Comparison of ENCODE assay signal across 1 cellular context in the genomic region with DNA sequence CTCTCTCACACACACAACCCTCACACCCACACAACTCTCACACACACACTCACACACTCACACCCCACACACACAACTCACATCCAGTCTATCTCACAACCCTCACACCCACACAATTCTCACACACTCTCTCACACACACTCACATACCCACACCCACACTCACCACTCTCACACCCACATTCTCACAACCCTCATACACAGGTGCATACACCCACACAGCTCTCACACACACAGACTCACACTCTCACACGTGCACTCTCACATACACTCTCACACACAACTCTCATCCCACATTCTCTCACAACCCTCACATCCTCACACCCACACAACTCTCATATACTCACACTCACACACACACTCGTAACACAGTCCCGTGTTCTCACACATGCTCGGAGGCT.
TF ChIP-seq lines count a peak whose summit lies in the region.

No MANE protein-coding gene starts in this region.

TF ChIP-seq in K562, 482 proteins besides CTCF, POLR2A, EP300 and RAD21 (continued from another document):
- TF ChIP-seq, protein P1, sequence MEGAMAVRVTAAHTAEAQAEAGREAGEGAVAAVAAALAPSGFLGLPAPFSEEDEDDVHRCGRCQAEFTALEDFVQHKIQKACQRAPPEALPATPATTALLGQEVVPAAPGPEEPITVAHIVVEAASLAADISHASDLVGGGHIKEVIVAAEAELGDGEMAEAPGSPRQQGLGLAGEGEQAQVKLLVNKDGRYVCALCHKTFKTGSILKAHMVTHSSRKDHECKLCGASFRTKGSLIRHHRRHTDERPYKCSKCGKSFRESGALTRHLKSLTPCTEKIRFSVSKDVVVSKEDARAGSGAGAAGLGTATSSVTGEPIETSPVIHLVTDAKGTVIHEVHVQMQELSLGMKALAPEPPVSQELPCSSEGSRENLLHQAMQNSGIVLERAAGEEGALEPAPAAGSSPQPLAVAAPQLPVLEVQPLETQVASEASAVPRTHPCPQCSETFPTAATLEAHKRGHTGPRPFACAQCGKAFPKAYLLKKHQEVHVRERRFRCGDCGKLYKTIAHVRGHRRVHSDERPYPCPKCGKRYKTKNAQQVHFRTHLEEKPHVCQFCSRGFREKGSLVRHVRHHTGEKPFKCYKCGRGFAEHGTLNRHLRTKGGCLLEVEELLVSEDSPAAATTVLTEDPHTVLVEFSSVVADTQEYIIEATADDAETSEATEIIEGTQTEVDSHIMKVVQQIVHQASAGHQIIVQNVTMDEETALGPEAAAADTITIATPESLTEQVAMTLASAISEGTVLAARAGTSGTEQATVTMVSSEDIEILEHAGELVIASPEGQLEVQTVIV (CRISPR knock-in tag; IDR thresholded peaks at IDR 0.05; ENCODE audit: borderline replicate concordance), result no peak
- TF ChIP-seq SIN3A (IDR thresholded peaks at IDR 0.05; ENCODE audit: borderline replicate concordance in 2 of 2, control insufficient read depth in 1 of 2, low read depth in 2 of 2, low read length in 2 of 2) (no peak), ELF4 (CRISPR knock-in tag; IDR thresholded peaks at IDR 0.05) (peak; percentile 61; the same call in 1 of the 2 replicates), RCOR1 (IDR thresholded peaks at IDR 0.05; ENCODE audit: borderline replicate concordance in 1 of 2, low read depth in 2 of 2, low read length in 2 of 2) (no peak), NONO (IDR thresholded peaks at IDR 0.05; ENCODE audit: low read depth in 2 of 2, low read length in 1 of 2) (no peak), ZNF740 (CRISPR knock-in tag; IDR thresholded peaks at IDR 0.05) (no peak), ZNF740 (tag; IDR thresholded peaks at IDR 0.05) (no peak), ASH1L (IDR thresholded peaks at IDR 0.05; ENCODE audit: borderline replicate concordance, low read depth, partially characterized antibody) (no peak), BACH1 (tag; IDR thresholded peaks at IDR 0.05) (no peak), RHOXF2B (CRISPR knock-in tag; conservative IDR thresholded peaks at IDR 0.05) (no peak), ZNF77 (CRISPR knock-in tag; IDR thresholded peaks at IDR 0.05) (no peak), HDAC3 (IDR thresholded peaks at IDR 0.05; ENCODE audit: borderline replicate concordance, partially characterized antibody) (no peak), RBM14 (IDR thresholded peaks at IDR 0.05; ENCODE audit: borderline replicate concordance, insufficient read depth, low read depth, low read length) (no peak), ZNF146 (CRISPR knock-in tag; IDR thresholded peaks at IDR 0.05; ENCODE audit: unreplicated experiment) (no peak), EGR1 (conservative IDR thresholded peaks at IDR 0.05) (peak; percentile 35; the same call in 1 of the 2 replicates), ETS2 (tag; IDR thresholded peaks at IDR 0.05; ENCODE audit: borderline replicate concordance, poor library complexity, severe bottlenecking) (no peak), AFF1 (IDR thresholded peaks at IDR 0.05; ENCODE audit: low read depth in 1 of 2, partially characterized antibody in 2 of 2) (no peak), RBM39 (optimal IDR thresholded peaks at IDR 0.05; ENCODE audit: low read depth, low read length) (no peak), MYBL2 (IDR thresholded peaks at IDR 0.05; ENCODE audit: low read depth) (no peak), MYBL2 (CRISPR knock-in tag; IDR thresholded peaks at IDR 0.05; ENCODE audit: borderline replicate concordance) (no peak), SMARCE1 (IDR thresholded peaks at IDR 0.05) (no peak), CBX3 (IDR thresholded peaks at IDR 0.05; ENCODE audit: borderline replicate concordance in 1 of 2, low read length in 2 of 2) (no peak), OTX1 (CRISPR knock-in tag; IDR thresholded peaks at IDR 0.05) (peak; percentile 91; the same call in 1 of the 2 replicates), KLF10 (CRISPR knock-in tag; IDR thresholded peaks at IDR 0.05) (no peak), TCF7 (IDR thresholded peaks at IDR 0.05; ENCODE audit: borderline replicate concordance) (no peak), FOXK2 (conservative IDR thresholded peaks at IDR 0.05 in 1 of 2, IDR thresholded peaks at IDR 0.05 in 1 of 2; ENCODE audit: low read depth in 2 of 2) (no peak), GTF2E2 (tag; IDR thresholded peaks at IDR 0.05) (no peak), SMARCB1 (IDR thresholded peaks at IDR 0.05; ENCODE audit: insufficient read length, low read depth) (no peak), TRIM24 (IDR thresholded peaks at IDR 0.05) (no peak), ETV1 (tag; conservative IDR thresholded peaks at IDR 0.05; ENCODE audit: low read depth) (no peak), ZBTB26 (CRISPR knock-in tag; IDR thresholded peaks at IDR 0.05) (peak; percentile 52; the same call in 1 of the 2 replicates), PHB2 (IDR thresholded peaks at IDR 0.05; ENCODE audit: low read depth) (no peak), ZNF561 (CRISPR knock-in tag; conservative IDR thresholded peaks at IDR 0.05) (no peak), ZNF133 (CRISPR knock-in tag; IDR thresholded peaks at IDR 0.05) (no peak), ZNF445 (CRISPR knock-in tag; IDR thresholded peaks at IDR 0.05; ENCODE audit: low read depth) (no peak)
- TF ChIP-seq, protein P2, sequence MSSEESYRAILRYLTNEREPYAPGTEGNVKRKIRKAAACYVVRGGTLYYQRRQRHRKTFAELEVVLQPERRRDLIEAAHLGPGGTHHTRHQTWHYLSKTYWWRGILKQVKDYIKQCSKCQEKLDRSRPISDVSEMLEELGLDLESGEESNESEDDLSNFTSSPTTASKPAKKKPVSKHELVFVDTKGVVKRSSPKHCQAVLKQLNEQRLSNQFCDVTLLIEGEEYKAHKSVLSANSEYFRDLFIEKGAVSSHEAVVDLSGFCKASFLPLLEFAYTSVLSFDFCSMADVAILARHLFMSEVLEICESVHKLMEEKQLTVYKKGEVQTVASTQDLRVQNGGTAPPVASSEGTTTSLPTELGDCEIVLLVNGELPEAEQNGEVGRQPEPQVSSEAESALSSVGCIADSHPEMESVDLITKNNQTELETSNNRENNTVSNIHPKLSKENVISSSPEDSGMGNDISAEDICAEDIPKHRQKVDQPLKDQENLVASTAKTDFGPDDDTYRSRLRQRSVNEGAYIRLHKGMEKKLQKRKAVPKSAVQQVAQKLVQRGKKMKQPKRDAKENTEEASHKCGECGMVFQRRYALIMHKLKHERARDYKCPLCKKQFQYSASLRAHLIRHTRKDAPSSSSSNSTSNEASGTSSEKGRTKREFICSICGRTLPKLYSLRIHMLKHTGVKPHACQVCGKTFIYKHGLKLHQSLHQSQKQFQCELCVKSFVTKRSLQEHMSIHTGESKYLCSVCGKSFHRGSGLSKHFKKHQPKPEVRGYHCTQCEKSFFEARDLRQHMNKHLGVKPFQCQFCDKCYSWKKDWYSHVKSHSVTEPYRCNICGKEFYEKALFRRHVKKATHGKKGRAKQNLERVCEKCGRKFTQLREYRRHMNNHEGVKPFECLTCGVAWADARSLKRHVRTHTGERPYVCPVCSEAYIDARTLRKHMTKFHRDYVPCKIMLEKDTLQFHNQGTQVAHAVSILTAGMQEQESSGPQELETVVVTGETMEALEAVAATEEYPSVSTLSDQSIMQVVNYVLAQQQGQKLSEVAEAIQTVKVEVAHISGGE (CRISPR knock-in tag; IDR thresholded peaks at IDR 0.05), result no peak
- TF ChIP-seq, protein P3, sequence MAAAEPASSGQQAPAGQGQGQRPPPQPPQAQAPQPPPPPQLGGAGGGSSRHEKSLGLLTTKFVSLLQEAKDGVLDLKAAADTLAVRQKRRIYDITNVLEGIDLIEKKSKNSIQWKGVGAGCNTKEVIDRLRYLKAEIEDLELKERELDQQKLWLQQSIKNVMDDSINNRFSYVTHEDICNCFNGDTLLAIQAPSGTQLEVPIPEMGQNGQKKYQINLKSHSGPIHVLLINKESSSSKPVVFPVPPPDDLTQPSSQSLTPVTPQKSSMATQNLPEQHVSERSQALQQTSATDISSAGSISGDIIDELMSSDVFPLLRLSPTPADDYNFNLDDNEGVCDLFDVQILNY (CRISPR knock-in tag; IDR thresholded peaks at IDR 0.05), result no peak
- TF ChIP-seq, protein P4, sequence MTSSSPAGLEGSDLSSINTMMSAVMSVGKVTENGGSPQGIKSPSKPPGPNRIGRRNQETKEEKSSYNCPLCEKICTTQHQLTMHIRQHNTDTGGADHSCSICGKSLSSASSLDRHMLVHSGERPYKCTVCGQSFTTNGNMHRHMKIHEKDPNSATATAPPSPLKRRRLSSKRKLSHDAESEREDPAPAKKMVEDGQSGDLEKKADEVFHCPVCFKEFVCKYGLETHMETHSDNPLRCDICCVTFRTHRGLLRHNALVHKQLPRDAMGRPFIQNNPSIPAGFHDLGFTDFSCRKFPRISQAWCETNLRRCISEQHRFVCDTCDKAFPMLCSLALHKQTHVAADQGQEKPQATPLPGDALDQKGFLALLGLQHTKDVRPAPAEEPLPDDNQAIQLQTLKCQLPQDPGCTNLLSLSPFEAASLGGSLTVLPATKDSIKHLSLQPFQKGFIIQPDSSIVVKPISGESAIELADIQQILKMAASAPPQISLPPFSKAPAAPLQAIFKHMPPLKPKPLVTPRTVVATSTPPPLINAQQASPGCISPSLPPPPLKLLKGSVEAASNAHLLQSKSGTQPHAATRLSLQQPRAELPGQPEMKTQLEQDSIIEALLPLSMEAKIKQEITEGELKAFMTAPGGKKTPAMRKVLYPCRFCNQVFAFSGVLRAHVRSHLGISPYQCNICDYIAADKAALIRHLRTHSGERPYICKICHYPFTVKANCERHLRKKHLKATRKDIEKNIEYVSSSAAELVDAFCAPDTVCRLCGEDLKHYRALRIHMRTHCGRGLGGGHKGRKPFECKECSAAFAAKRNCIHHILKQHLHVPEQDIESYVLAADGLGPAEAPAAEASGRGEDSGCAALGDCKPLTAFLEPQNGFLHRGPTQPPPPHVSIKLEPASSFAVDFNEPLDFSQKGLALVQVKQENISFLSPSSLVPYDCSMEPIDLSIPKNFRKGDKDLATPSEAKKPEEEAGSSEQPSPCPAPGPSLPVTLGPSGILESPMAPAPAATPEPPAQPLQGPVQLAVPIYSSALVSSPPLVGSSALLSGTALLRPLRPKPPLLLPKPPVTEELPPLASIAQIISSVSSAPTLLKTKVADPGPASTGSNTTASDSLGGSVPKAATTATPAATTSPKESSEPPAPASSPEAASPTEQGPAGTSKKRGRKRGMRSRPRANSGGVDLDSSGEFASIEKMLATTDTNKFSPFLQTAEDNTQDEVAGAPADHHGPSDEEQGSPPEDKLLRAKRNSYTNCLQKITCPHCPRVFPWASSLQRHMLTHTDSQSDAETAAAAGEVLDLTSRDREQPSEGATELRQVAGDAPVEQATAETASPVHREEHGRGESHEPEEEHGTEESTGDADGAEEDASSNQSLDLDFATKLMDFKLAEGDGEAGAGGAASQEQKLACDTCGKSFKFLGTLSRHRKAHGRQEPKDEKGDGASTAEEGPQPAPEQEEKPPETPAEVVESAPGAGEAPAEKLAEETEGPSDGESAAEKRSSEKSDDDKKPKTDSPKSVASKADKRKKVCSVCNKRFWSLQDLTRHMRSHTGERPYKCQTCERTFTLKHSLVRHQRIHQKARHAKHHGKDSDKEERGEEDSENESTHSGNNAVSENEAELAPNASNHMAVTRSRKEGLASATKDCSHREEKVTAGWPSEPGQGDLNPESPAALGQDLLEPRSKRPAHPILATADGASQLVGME (CRISPR knock-in tag; IDR thresholded peaks at IDR 0.05), result no peak
